ENCODE assay signal across 9 cellular contexts in the genomic region with DNA sequence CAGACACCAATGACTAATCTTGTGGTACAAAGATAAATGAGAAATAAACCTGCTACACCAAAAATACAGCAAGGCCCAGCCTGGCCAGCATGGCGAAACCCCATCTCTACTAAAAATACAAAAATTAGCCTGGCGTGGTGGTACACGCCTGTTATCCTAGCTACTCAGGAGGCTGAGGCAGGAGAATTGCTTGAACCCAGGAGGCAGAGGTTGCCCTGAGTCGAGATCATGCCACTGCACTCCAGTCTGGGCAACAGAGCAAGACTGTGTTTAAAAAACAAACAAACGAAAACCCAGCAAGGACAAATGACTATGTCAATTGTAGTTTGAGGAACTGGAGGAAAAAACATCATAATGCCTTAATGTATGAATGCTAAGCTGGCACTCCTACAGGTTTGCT. TPM values are rescaled to one million over a fixed set of nuclear protein-coding genes. Genes with fewer than 3 reads are reported as not detected.
"Had no signal": no experiment of that assay in that cellular context is flagged by ENCODE, and none has a peak within 500 bp of the region (broad histone marks: within the 10 kb centered on the region; RNA-seq: fewer than 3 reads in every experiment).

No MANE protein-coding gene starts in this region.

RNA-seq across cellular contexts. Expression of a gene that starts 20.1 kb away (rescaled TPM):
- total RNA-seq: left colon; naive thymus-derived CD8-positive, alpha-beta T cell; neural crest cell; osteocyte; posterior vena cava; psoas muscle; right atrium auricular region; skeletal muscle tissue; transverse colon had no signal
